8 cellular contexts compared by ENCODE assay signal in genomic region chr18:32469691-32470131, GRCh38. TPM values are rescaled to one million over a fixed set of nuclear protein-coding genes. Genes with fewer than 3 reads are reported as not detected.
A peak's percentile ranks its signal among the peaks of the same experiment; 100 is the strongest.
DNase-seq lines count a peak whose midpoint lies in the region; ATAC-seq, FAIRE-seq and TF ChIP-seq lines count a peak whose summit lies in the region.

No MANE protein-coding gene starts in this region.

- no peak overlapping the region for H4K5ac ChIP-seq in mesendoderm (ENCODE audit: low read length)

- intact Hi-C loops in CD8-positive, alpha-beta T cell (cut with DNase I, micrococcal nuclease) = loop anchor here (5.0 to 10.0 kb wide), 7 partner anchors 63 to 527 kb away; partner anchors contain the start of genes TRAPPC8 (in 2 of the 2), RNF125 (in 1 of the 2) and RNF138 (in 1 of the 2)
- intact Hi-C loops in uterus (cut with DNase I; ENCODE audit: low total_unique reads) = loop anchor here (5.0 kb wide), 1 partner anchor 197 kb away; no protein-coding TSS in a partner anchor

- H3K18ac ChIP-seq in mesendoderm (ENCODE audit: low read length) = peak overlapping the region; percentile 56

- peaks cover 14% of the 10 kb centered on the region for H3K79me2 ChIP-seq in mesendoderm (ENCODE audit: control insufficient read depth, insufficient read depth, low read length)

- H2BK120ac ChIP-seq in mesendoderm (ENCODE audit: low read depth, low read length) = no peak overlapping the region

- H3K56ac ChIP-seq in mesendoderm (ENCODE audit: low read length) = peak overlapping the region; percentile 91

- no peak overlapping the region for H4K8ac ChIP-seq in mesendoderm (ENCODE audit: low read depth, low read length)

- no CpG with 5 or more reads among the region's 6 CpGs for WGBS in mesendoderm (ENCODE audit: extremely low coverage, insufficient coverage, low lambda C conversion rate)

- POLR2A ChIA-PET in CD8-positive, alpha-beta T cell (lab: Charles Lee) = no interaction called here

- peak overlapping the region; percentile 85 for H3K9ac ChIP-seq in mesendoderm (ENCODE audit: low read length)

- no peak for FAIRE-seq in bronchial epithelial cell (lab: Jason Lieb, UNC)

- H3K4me3 ChIP-seq in CD8-positive, alpha-beta T cell (ENCODE audit: low read depth, low read length) = peak overlapping the region; percentile 25
- H3K4me3 ChIP-seq in bronchial epithelial cell (ENCODE audit: low read depth, low read length) (peak overlapping the region; percentile 81), mesendoderm (ENCODE audit: low read length) (peak overlapping the region; percentile 22), uterus (peak overlapping the region; percentile 54 to 83)

- H3K4me3 Mint-ChIP-seq in CD8-positive, alpha-beta T cell = peak overlapping the region; percentile 73

- no peak for TF ChIP-seq CTCF in CD8-positive, alpha-beta T cell (IDR thresholded peaks at IDR 0.05)
- TF ChIP-seq CTCF in bronchial epithelial cell (IDR thresholded peaks at IDR 0.05; ENCODE audit: insufficient read depth, low read length, severe bottlenecking) (no peak), uterus (IDR thresholded peaks at IDR 0.05) (no peak), omental fat pad (IDR thresholded peaks at IDR 0.05) (no peak)

- no peak for TF ChIP-seq POLR2A in uterus (IDR thresholded peaks at IDR 0.05)

- peaks cover 21% of the 10 kb centered on the region for H3K4me1 ChIP-seq in CD8-positive, alpha-beta T cell (ENCODE audit: insufficient read depth, low read length)
- peaks cover 13% of the 10 kb centered on the region for H3K4me1 ChIP-seq in mesendoderm (ENCODE audit: control insufficient read depth, low read depth, low read length)
- peaks cover 0 to 4% of the 10 kb centered on the region in 2 donors for H3K4me1 ChIP-seq in uterus

- H3K9me3 Mint-ChIP-seq in CD8-positive, alpha-beta T cell = no peaks in the 10 kb centered on the region

- H2BK15ac ChIP-seq in mesendoderm (replicated peaks; ENCODE audit: low read depth) = no peak overlapping the region

- no peak for DNase-seq in CD8-positive, alpha-beta T cell
- DNase-seq in LHCN-M2 (ENCODE audit: low read depth) (peak; percentile 44), bronchial epithelial cell (ENCODE audit: low read depth) (peak; percentile 27), mesendoderm (peak; percentile 26), uterus (no peak), omental fat pad (ENCODE audit: low spot score) (no peak), globus pallidus (ENCODE audit: low spot score) (no peak)

- CTCF ChIA-PET in CD8-positive, alpha-beta T cell (lab: Charles Lee) = interaction anchor here (1.5 to 2.0 kb wide), 3 partner anchors 8 to 181 kb away, joined by 3 to 12 read pairs (median 4); no protein-coding TSS in a partner anchor

- H3K27me3 ChIP-seq in CD8-positive, alpha-beta T cell (ENCODE audit: insufficient read depth, low read length) = peaks cover 5% of the 10 kb centered on the region
- no peaks in the 10 kb centered on the region for H3K27me3 ChIP-seq in bronchial epithelial cell (ENCODE audit: control insufficient read depth, insufficient read depth, low read length)
- H3K27me3 ChIP-seq in mesendoderm (ENCODE audit: insufficient read depth, low read length, poor library complexity) = no peaks in the 10 kb centered on the region
- no peaks in the 10 kb centered on the region for H3K27me3 ChIP-seq in uterus

- ATAC-seq in CD8-positive, alpha-beta T cell = no peak
- ATAC-seq in GM21528 (IDR thresholded peaks at IDR 0.05; ENCODE audit: low FRiP score, unreplicated experiment) (no peak), omental fat pad (ENCODE audit: low FRiP score) (no peak)

- no peaks in the 10 kb centered on the region for H3K36me3 Mint-ChIP-seq in CD8-positive, alpha-beta T cell

- no peak overlapping the region for H3K27ac Mint-ChIP-seq in CD8-positive, alpha-beta T cell

- H3K27ac ChIP-seq in CD8-positive, alpha-beta T cell (ENCODE audit: low read depth, low read length) = no peak overlapping the region
- H3K27ac ChIP-seq in mesendoderm (ENCODE audit: low read depth, low read length) (peak overlapping the region; percentile 96), uterus (peak overlapping the region; percentile 93)

- H3K27me3 Mint-ChIP-seq in CD8-positive, alpha-beta T cell (ENCODE audit: low read depth) = peaks cover 41% of the 10 kb centered on the region

- H3K36me3 ChIP-seq in CD8-positive, alpha-beta T cell (ENCODE audit: insufficient read depth, low read length) = no peaks in the 10 kb centered on the region
- no peaks in the 10 kb centered on the region for H3K36me3 ChIP-seq in bronchial epithelial cell (ENCODE audit: control insufficient read depth, insufficient read depth, low read length)
- H3K36me3 ChIP-seq in mesendoderm (ENCODE audit: control insufficient read depth, insufficient read depth, low read length) = no peaks in the 10 kb centered on the region
- no peaks in the 10 kb centered on the region for H3K36me3 ChIP-seq in uterus

- peaks cover 7% of the 10 kb centered on the region for H3K79me1 ChIP-seq in mesendoderm (ENCODE audit: low read length)

- peak overlapping the region; percentile 58 for H3K4me2 ChIP-seq in mesendoderm (ENCODE audit: low read length)

- H3K23ac ChIP-seq in mesendoderm (ENCODE audit: low read length) = no peak overlapping the region

- no peak overlapping the region for H2BK5ac ChIP-seq in mesendoderm (ENCODE audit: low read length)

- no peaks in the 10 kb centered on the region for H3K9me3 ChIP-seq in CD8-positive, alpha-beta T cell (ENCODE audit: low read length)
- no peaks in the 10 kb centered on the region for H3K9me3 ChIP-seq in uterus

- H2AK5ac ChIP-seq in mesendoderm (ENCODE audit: low read length) = no peak overlapping the region

- H3K4ac ChIP-seq in mesendoderm (ENCODE audit: low read depth, low read length) = no peak overlapping the region

- H3K4me1 Mint-ChIP-seq in CD8-positive, alpha-beta T cell (ENCODE audit: low read depth) = peaks cover 28% of the 10 kb centered on the region

RNA-seq across cellular contexts. Expression of gene GAREM1, which starts 1.0 kb away (rescaled TPM):
- under 1 TPM; 0.16 to 0.25 TPM for total RNA-seq in CD8-positive, alpha-beta T cell
- total RNA-seq in LHCN-M2 (2014; rRNA removed) (3.1 and 3.8 TPM in 2 replicates), bronchial epithelial cell (10.0 and 14.1 TPM in 2 replicates), uterus (10 to 100 TPM in 1 of 4 donors, 1 to 10 TPM in 3; 1.5 to 12.0 (median 5.9) TPM), omental fat pad (10 to 100 TPM; 11.2 to 22.4 (median 13.8) TPM)
- polyA plus RNA-seq in LHCN-M2 (2012) = 1.5 TPM
- polyA plus RNA-seq in mesendoderm (2013, experiment 1 of 2) = 8.9 TPM
- 7.5 TPM for polyA plus RNA-seq in mesendoderm (2013, experiment 2 of 2)

Comparison
In these comparisons a context has a peak if more than half of its experiments do, and no peak if none do; other contexts are left out.
1. DNase-seq: peak in LHCN-M2 (single experiment), bronchial epithelial cell (single experiment) and mesendoderm (single experiment); none in CD8-positive, alpha-beta T cell (0 of 7), uterus (0 of 2), omental fat pad (single experiment) and globus pallidus (single experiment).
2. H3K4me3 ChIP-seq: peak in every context shown above with its lines; median percentile 81 in bronchial epithelial cell; 68 in uterus; 25 in CD8-positive, alpha-beta T cell; 22 in mesendoderm.